Comparison of ENCODE assay signal across 1 cellular context in genomic region chr5:154243736-154244135, GRCh38.
TF ChIP-seq lines count a peak whose summit lies in the region.

No MANE protein-coding gene starts in this region.

TF ChIP-seq in WTC11, 78 proteins besides CTCF, POLR2A, EP300 and RAD21 (continued from another document):
- TF ChIP-seq ZNF281 (CRISPR knock-in tag; IDR thresholded peaks at IDR 0.05) (no peak), ZNF219 (CRISPR knock-in tag; IDR thresholded peaks at IDR 0.05; ENCODE audit: borderline replicate concordance) (no peak), CBFB (CRISPR knock-in tag; IDR thresholded peaks at IDR 0.05; ENCODE audit: low read depth) (no peak), USF2 (CRISPR knock-in tag; IDR thresholded peaks at IDR 0.05) (no peak), STAT6 (CRISPR knock-in tag; conservative IDR thresholded peaks at IDR 0.05; ENCODE audit: low read depth) (no peak), E2F1 (CRISPR knock-in tag; IDR thresholded peaks at IDR 0.05) (no peak), ZBTB43 (CRISPR knock-in tag; IDR thresholded peaks at IDR 0.05) (no peak), TEAD4 (CRISPR knock-in tag; IDR thresholded peaks at IDR 0.05) (no peak), NR3C1 (CRISPR knock-in tag; conservative IDR thresholded peaks at IDR 0.05; ENCODE audit: low read depth) (no peak)
